Comparison of ENCODE assay signal across 1 cellular context in the genomic region with DNA sequence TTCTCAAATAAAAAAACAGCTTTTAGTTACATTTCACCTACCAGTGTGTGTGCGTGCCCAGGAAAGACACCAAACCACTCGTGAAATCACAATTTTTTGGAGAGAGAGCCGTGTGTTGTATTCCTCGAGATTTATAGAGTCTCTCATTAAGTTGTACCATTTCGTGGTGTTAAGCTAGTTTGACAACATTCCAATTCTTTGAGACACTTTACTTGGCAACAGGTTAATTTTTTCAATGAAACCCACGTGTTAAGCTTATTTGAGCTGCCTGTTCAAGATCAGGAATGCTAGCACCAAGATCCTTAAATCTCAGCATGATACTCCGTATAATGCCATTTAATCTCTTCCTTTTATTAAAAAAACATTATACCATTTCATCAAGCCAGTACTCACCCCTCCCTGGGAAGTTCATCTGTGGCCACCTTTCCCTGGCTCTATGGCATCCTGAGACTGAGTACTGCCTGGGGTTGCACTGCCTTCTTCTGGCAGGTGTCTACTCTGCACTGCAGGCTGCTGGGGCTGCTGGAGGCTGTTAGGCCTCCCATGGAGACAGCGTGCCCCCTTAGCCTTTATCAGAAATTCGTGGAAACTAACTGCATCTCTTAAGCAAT.
TF ChIP-seq lines count a peak whose summit lies in the region.

No MANE protein-coding gene starts in this region.

TF ChIP-seq in GM23338, 12 proteins besides CTCF, POLR2A, EP300 and RAD21 (continued from another document):
- TF ChIP-seq, protein P1, sequence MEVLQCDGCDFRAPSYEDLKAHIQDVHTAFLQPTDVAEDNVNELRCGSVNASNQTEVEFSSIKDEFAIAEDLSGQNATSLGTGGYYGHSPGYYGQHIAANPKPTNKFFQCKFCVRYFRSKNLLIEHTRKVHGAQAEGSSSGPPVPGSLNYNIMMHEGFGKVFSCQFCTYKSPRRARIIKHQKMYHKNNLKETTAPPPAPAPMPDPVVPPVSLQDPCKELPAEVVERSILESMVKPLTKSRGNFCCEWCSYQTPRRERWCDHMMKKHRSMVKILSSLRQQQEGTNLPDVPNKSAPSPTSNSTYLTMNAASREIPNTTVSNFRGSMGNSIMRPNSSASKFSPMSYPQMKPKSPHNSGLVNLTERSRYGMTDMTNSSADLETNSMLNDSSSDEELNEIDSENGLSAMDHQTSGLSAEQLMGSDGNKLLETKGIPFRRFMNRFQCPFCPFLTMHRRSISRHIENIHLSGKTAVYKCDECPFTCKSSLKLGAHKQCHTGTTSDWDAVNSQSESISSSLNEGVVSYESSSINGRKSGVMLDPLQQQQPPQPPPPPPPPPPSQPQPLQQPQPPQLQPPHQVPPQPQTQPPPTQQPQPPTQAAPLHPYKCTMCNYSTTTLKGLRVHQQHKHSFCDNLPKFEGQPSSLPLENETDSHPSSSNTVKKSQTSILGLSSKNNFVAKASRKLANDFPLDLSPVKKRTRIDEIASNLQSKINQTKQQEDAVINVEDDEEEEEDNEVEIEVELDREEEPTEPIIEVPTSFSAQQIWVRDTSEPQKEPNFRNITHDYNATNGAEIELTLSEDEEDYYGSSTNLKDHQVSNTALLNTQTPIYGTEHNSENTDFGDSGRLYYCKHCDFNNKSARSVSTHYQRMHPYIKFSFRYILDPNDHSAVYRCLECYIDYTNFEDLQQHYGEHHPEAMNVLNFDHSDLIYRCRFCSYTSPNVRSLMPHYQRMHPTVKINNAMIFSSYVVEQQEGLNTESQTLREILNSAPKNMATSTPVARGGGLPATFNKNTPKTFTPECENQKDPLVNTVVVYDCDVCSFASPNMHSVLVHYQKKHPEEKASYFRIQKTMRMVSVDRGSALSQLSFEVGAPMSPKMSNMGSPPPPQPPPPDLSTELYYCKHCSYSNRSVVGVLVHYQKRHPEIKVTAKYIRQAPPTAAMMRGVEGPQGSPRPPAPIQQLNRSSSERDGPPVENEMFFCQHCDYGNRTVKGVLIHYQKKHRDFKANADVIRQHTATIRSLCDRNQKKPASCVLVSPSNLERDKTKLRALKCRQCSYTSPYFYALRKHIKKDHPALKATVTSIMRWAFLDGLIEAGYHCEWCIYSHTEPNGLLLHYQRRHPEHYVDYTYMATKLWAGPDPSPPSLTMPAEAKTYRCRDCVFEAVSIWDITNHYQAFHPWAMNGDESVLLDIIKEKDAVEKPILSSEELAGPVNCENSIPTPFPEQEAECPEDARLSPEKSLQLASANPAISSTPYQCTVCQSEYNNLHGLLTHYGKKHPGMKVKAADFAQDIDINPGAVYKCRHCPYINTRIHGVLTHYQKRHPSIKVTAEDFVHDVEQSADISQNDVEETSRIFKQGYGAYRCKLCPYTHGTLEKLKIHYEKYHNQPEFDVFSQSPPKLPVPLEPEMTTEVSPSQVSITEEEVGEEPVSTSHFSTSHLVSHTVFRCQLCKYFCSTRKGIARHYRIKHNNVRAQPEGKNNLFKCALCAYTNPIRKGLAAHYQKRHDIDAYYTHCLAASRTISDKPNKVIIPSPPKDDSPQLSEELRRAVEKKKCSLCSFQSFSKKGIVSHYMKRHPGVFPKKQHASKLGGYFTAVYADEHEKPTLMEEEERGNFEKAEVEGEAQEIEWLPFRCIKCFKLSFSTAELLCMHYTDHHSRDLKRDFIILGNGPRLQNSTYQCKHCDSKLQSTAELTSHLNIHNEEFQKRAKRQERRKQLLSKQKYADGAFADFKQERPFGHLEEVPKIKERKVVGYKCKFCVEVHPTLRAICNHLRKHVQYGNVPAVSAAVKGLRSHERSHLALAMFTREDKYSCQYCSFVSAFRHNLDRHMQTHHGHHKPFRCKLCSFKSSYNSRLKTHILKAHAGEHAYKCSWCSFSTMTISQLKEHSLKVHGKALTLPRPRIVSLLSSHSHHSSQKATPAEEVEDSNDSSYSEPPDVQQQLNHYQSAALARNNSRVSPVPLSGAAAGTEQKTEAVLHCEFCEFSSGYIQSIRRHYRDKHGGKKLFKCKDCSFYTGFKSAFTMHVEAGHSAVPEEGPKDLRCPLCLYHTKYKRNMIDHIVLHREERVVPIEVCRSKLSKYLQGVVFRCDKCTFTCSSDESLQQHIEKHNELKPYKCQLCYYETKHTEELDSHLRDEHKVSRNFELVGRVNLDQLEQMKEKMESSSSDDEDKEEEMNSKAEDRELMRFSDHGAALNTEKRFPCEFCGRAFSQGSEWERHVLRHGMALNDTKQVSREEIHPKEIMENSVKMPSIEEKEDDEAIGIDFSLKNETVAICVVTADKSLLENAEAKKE (CRISPR knock-in tag; IDR thresholded peaks at IDR 0.05), result no peak
- no peak for TF ChIP-seq POLR2AphosphoS5 (IDR thresholded peaks at IDR 0.05; ENCODE audit: low read depth)
- no peak for TF ChIP-seq CREB1 (CRISPR knock-in tag; IDR thresholded peaks at IDR 0.05; ENCODE audit: low read depth)
- no peak for TF ChIP-seq EZH2 (IDR thresholded peaks at IDR 0.05; ENCODE audit: low read depth, unreplicated experiment)
- no peak for TF ChIP-seq JUNB (IDR thresholded peaks at IDR 0.05; ENCODE audit: unreplicated experiment)
- no peak for TF ChIP-seq EZH2phosphoT487 (IDR thresholded peaks at IDR 0.05; ENCODE audit: unreplicated experiment)
